2 cellular contexts compared by ENCODE assay signal in genomic region chr10:74419491-74420466, GRCh38.
A peak's percentile ranks its signal among the peaks of the same experiment; 100 is the strongest.
TF ChIP-seq lines count a peak whose summit lies in the region.

No MANE protein-coding gene starts in this region.

TF ChIP-seq in Ishikawa, 13 proteins besides CTCF, POLR2A, EP300 and RAD21 (continued from another document):
- TF ChIP-seq MAX (IDR thresholded peaks at IDR 0.05) (no peak), YY1 (IDR thresholded peaks at IDR 0.05; ENCODE audit: low read depth) (no peak), FOXM1 (IDR thresholded peaks at IDR 0.05; ENCODE audit: borderline replicate concordance, low read depth) (no peak), CEBPB (IDR thresholded peaks at IDR 0.05) (no peak), CREB1 (IDR thresholded peaks at IDR 0.05; ENCODE audit: low read depth) (no peak), REST (IDR thresholded peaks at IDR 0.05; ENCODE audit: low read depth) (no peak), TCF12 (IDR thresholded peaks at IDR 0.05; ENCODE audit: low read depth) (no peak)

TF ChIP-seq in SK-N-SH, 30 proteins besides CTCF, POLR2A, EP300 and RAD21 (continued from another document):
- TF ChIP-seq CHD2 (IDR thresholded peaks at IDR 0.05; ENCODE audit: low read length, partially characterized antibody) (peak; percentile 54), MXI1 (IDR thresholded peaks at IDR 0.05; ENCODE audit: low read depth, low read length) (peak; percentile 63; the same call in 1 of the 2 replicates), TEAD4 (IDR thresholded peaks at IDR 0.05; ENCODE audit: borderline replicate concordance, insufficient read depth) (0 out of 2 replicates have a peak, but pooled peaks have one; percentile 26), JUND (IDR thresholded peaks at IDR 0.05) (no peak), ELF1 (IDR thresholded peaks at IDR 0.05) (no peak), RFX5 (IDR thresholded peaks at IDR 0.05; ENCODE audit: low read length) (0 out of 2 replicates have a peak, but pooled peaks have one; percentile 23)
